ENCODE assay signal across 1 cellular context in the genomic region with DNA sequence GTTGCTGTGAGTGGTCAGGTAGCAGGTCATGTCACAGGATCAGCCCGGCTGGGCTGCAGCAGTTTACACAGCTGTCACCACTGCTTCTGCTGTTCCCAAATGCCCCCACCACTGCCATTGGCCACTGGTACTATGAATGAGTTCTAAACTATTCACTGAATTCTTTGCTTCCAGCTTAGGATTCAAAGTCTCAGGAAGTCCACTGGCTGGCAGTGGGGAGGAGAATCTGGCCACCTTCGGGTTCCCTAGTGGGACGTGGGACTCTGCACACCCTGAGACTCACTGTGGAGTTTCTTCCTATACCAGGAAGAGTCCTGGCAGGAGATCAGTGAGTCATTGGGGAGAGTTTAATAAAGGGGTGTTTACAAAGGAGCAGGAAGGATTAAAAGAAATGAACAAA.
TF ChIP-seq lines count a peak whose summit lies in the region.

No MANE protein-coding gene starts in this region.

TF ChIP-seq in IMR-90, 13 proteins besides CTCF, POLR2A, EP300 and RAD21:
- TF ChIP-seq FOS (IDR thresholded peaks at IDR 0.05; ENCODE audit: low read depth, low read length) = no peak
- TF ChIP-seq ELK1 (IDR thresholded peaks at IDR 0.05; ENCODE audit: borderline replicate concordance, low read depth, low read length) = no peak
- TF ChIP-seq SMC3 (IDR thresholded peaks at IDR 0.05; ENCODE audit: low read depth, low read length) = no peak
- no peak for TF ChIP-seq MXI1 (IDR thresholded peaks at IDR 0.05; ENCODE audit: borderline replicate concordance, low read depth, low read length)
- TF ChIP-seq NFE2L2 (IDR thresholded peaks at IDR 0.05; ENCODE audit: low read depth, low read length) = no peak
- no peak for TF ChIP-seq BHLHE40 (IDR thresholded peaks at IDR 0.05; ENCODE audit: low read depth, low read length)
- TF ChIP-seq CHD1 (IDR thresholded peaks at IDR 0.05; ENCODE audit: low read depth, low read length) = no peak
- TF ChIP-seq CEBPB (IDR thresholded peaks at IDR 0.05; ENCODE audit: low read depth, low read length) = no peak
- TF ChIP-seq USF2 (IDR thresholded peaks at IDR 0.05; ENCODE audit: low read depth, low read length) = no peak
- no peak for TF ChIP-seq RFX5 (IDR thresholded peaks at IDR 0.05; ENCODE audit: low read depth, low read length)
- no peak for TF ChIP-seq MAFK (IDR thresholded peaks at IDR 0.05; ENCODE audit: low read depth, low read length)
- TF ChIP-seq RCOR1 (IDR thresholded peaks at IDR 0.05; ENCODE audit: insufficient replicate concordance, low read length) = no peak
- TF ChIP-seq MAZ (IDR thresholded peaks at IDR 0.05; ENCODE audit: borderline replicate concordance, low read depth, low read length) = no peak
TF ChIP-seq in IMR-90: peak in this region for 0.
